ENCODE assay signal across 26 cellular contexts in genomic region chr12:68387338-68387737, GRCh38. TPM values are rescaled to one million over a fixed set of nuclear protein-coding genes. Genes with fewer than 3 reads are reported as not detected.
DNase-seq lines count a peak whose midpoint lies in the region; ATAC-seq, FAIRE-seq and TF ChIP-seq lines count a peak whose summit lies in the region.
"Had no signal": no experiment of that assay in that cellular context is flagged by ENCODE, and none has a peak within 500 bp of the region (broad histone marks: within the 10 kb centered on the region; RNA-seq: fewer than 3 reads in every experiment).

No MANE protein-coding gene starts in this region.

- H3K9ac ChIP-seq in K562 (ENCODE audit: insufficient read depth in 1 of 2, low read depth in 2 of 2, low read length in 2 of 2) = no peak overlapping the region
- H3K9ac ChIP-seq: GM23248 had no signal

- no peak overlapping the region for H3K4me3 ChIP-seq in CD4-positive, CD25-positive, alpha-beta regulatory T cell (ENCODE audit: low read depth, low read length)
- H3K4me3 ChIP-seq in K562 = no peak overlapping the region
- H3K4me3 ChIP-seq: GM23248, MG63, SJSA1 had no signal

- H3K27me3 ChIP-seq in CD4-positive, CD25-positive, alpha-beta regulatory T cell (ENCODE audit: control insufficient read depth, insufficient read depth, low read length) = peaks cover 6% of the 10 kb centered on the region
- H3K27me3 ChIP-seq in K562 (ENCODE audit: control insufficient read depth in 2 of 2, insufficient read depth in 2 of 2, low read length in 2 of 2) = no peaks in the 10 kb centered on the region
- H3K27me3 ChIP-seq: BE2C, MG63, SJSA1 had no signal

- peak overlapping the region; percentile 56; the same call in 1 of the 2 replicates for H2AFZ ChIP-seq in K562 (ENCODE audit: low read depth, low read length)
- H2AFZ ChIP-seq: GM23248 had no signal

- no peak for FAIRE-seq in K562 (lab: Jason Lieb, UNC)

- no peaks in the 10 kb centered on the region for H3K27me3 Mint-ChIP-seq in activated CD4-positive, alpha-beta T cell treated with anti-CD3 and anti-CD28 coated beads for 36 hours
- peaks cover 6% of the 10 kb centered on the region for H3K27me3 Mint-ChIP-seq in CD4-positive, CD25-positive, alpha-beta regulatory T cell
- H3K27me3 Mint-ChIP-seq in natural killer cell treated with Interleukin-12 subunit alpha and Interleukin-12 subunit beta and Interleukin-15 and Interleukin-18, amount 100 ng/mL, for 72 hours = no peaks in the 10 kb centered on the region

- H3K4me3 Mint-ChIP-seq in activated CD4-positive, alpha-beta T cell treated with anti-CD3 and anti-CD28 coated beads for 36 hours = no peak overlapping the region
- H3K4me3 Mint-ChIP-seq in CD4-positive, CD25-positive, alpha-beta regulatory T cell = no peak overlapping the region
- H3K4me3 Mint-ChIP-seq in natural killer cell treated with Interleukin-12 subunit alpha and Interleukin-12 subunit beta and Interleukin-15 and Interleukin-18, amount 100 ng/mL, for 72 hours = peak overlapping the region; percentile 39
- H3K4me3 Mint-ChIP-seq: CD14-positive monocyte had no signal

- CTCF ChIA-PET in activated CD4-positive, alpha-beta T cell treated with anti-CD3 and anti-CD28 coated beads for 36 hours (lab: Charles Lee) = no interaction called here
- CTCF ChIA-PET in K562 (lab: Yijun Ruan, JAX; ENCODE audit: low intra/inter-chr PET ratio) = no interaction called here

- peaks cover 3% of the 10 kb centered on the region for H3K36me3 Mint-ChIP-seq in activated CD4-positive, alpha-beta T cell treated with anti-CD3 and anti-CD28 coated beads for 36 hours (ENCODE audit: low read depth)
- peaks cover 3% of the 10 kb centered on the region for H3K36me3 Mint-ChIP-seq in CD4-positive, CD25-positive, alpha-beta regulatory T cell
- peaks cover 10% of the 10 kb centered on the region for H3K36me3 Mint-ChIP-seq in natural killer cell treated with Interleukin-12 subunit alpha and Interleukin-12 subunit beta and Interleukin-15 and Interleukin-18, amount 100 ng/mL, for 72 hours

- POLR2A ChIA-PET in activated CD4-positive, alpha-beta T cell treated with anti-CD3 and anti-CD28 coated beads for 36 hours (lab: Charles Lee) = no interaction called here
- POLR2A ChIA-PET in K562 (lab: Yijun Ruan, JAX) = no interaction called here

- no peak overlapping the region for H3K27ac ChIP-seq in CD4-positive, CD25-positive, alpha-beta regulatory T cell (ENCODE audit: insufficient read depth, low read length, poor library complexity, severe bottlenecking)
- H3K27ac ChIP-seq in K562 (ENCODE audit: extremely low read depth, low read depth, low read length) = no peak overlapping the region
- H3K27ac ChIP-seq: 22Rv1, GM23248, SJSA1 had no signal

- H3K27ac Mint-ChIP-seq in activated CD4-positive, alpha-beta T cell treated with anti-CD3 and anti-CD28 coated beads for 36 hours = no peak overlapping the region
- H3K27ac Mint-ChIP-seq in CD4-positive, CD25-positive, alpha-beta regulatory T cell = peak overlapping the region in 2 of 3 donors; percentile 15 to 52
- peak overlapping the region; percentile 0 to 4 for H3K27ac Mint-ChIP-seq in natural killer cell treated with Interleukin-12 subunit alpha and Interleukin-12 subunit beta and Interleukin-15 and Interleukin-18, amount 100 ng/mL, for 72 hours

- no peak for TF ChIP-seq RAD21 in K562 (CRISPR knock-in tag; conservative IDR thresholded peaks at IDR 0.05 in 1 of 2, IDR thresholded peaks at IDR 0.05 in 1 of 2)

- no peak for DNase-seq in activated CD4-positive, alpha-beta T cell treated with anti-CD3 and anti-CD28 coated beads for 36 hours
- DNase-seq in activated CD4-positive, alpha-beta T cell treated with anti-CD3 and anti-CD28 coated beads, Interleukin-2, amount 50 U/mL, for 1 hour = no peak
- no peak for DNase-seq in CD4-positive, CD25-positive, alpha-beta regulatory T cell
- DNase-seq in K562 (ENCODE audit: extremely low read depth in 1 of 4, low spot score in 3 of 4) (no peak), NCI-H2029 treated with DMSO at 0.1 percent for 48 hours (lab: John Stamatoyannopoulos, UW) (no peak)
- no peak for DNase-seq in natural killer cell treated with Interleukin-12 subunit alpha and Interleukin-12 subunit beta and Interleukin-15 and Interleukin-18, amount 100 ng/mL, for 72 hours (ENCODE audit: low spot score)
- DNase-seq: ACHN, BE2C, DMS153, DND-41, GM23248, H7, KG1, MG63, NCI-H1105 treated with DMSO at 0.1 percent for 48 hours, NCI-H146, NCI-H1930, NCI-H446, NCI-H524 treated with DMSO at 0.1 percent for 48 hours, NCI-H774, Right ventricle myocardium superior, RPMI8226 had no signal

- no peak for TF ChIP-seq EP300 in K562 (IDR thresholded peaks at IDR 0.05; ENCODE audit: low read length)

- peaks cover 0 to 9% of the 10 kb centered on the region in 2 experiments for H3K9me3 ChIP-seq in CD4-positive, CD25-positive, alpha-beta regulatory T cell (ENCODE audit: control insufficient read depth in 2 of 2, low read length in 2 of 2)
- H3K9me3 ChIP-seq in K562 (replicated peaks; ENCODE audit: control insufficient read depth, insufficient read depth, low read depth, low read length) = 0 out of 2 replicates have a peak, but pooled peaks cover 4% of the 10 kb centered on the region
- H3K9me3 ChIP-seq: BE2C, MG63, SJSA1 had no signal

- BruUV-seq in K562 (replicated peaks; lab: Mats Ljungman, UMichigan) = no TSS peak

- WGBS in K562 (ENCODE audit: insufficient coverage, low coverage, missing lambda C conversion rate) = 21% methylated on average over 1 of the region's 1 CpG

- H4K20me1 ChIP-seq in K562 (replicated peaks; ENCODE audit: control insufficient read depth, insufficient read depth, low read length) = no peaks in the 10 kb centered on the region

- no peaks in the 10 kb centered on the region for H3K36me3 ChIP-seq in CD4-positive, CD25-positive, alpha-beta regulatory T cell (ENCODE audit: control insufficient read depth, insufficient read depth, low read length)
- H3K36me3 ChIP-seq in K562 (ENCODE audit: control insufficient read depth, insufficient read depth, low read length) = no peaks in the 10 kb centered on the region
- H3K36me3 ChIP-seq: BE2C, MG63, SJSA1 had no signal

- no peaks in the 10 kb centered on the region for H3K4me1 ChIP-seq in CD4-positive, CD25-positive, alpha-beta regulatory T cell (ENCODE audit: control insufficient read depth, insufficient read depth, low read length, poor library complexity, severe bottlenecking)
- H3K4me1 ChIP-seq in K562 (replicated peaks in 1 of 2; ENCODE audit: control insufficient read depth in 2 of 2, insufficient read depth in 2 of 2, low read length in 2 of 2) = peaks cover 0 to 39% of the 10 kb centered on the region in 2 experiments; a peak in 4 of 5 replicates
- H3K4me1 ChIP-seq: BE2C, SJSA1 had no signal

- TF ChIP-seq POLR2A in K562 (conservative IDR thresholded peaks at IDR 0.05) = no peak

- H3K4me2 ChIP-seq in K562 (ENCODE audit: insufficient read depth, low read length) = no peak overlapping the region

- H3K79me2 ChIP-seq in K562 (ENCODE audit: control insufficient read depth, insufficient read depth, low read length) = no peaks in the 10 kb centered on the region

- no peaks in the 10 kb centered on the region for H3K9me1 ChIP-seq in K562 (ENCODE audit: control insufficient read depth, insufficient read depth, low read length)

- H3K9me3 Mint-ChIP-seq in activated CD4-positive, alpha-beta T cell treated with anti-CD3 and anti-CD28 coated beads for 36 hours (ENCODE audit: low read depth) = peaks cover 12% of the 10 kb centered on the region
- peaks cover 0 to 9% (median 0%) of the 10 kb centered on the region in 7 donors for H3K9me3 Mint-ChIP-seq in CD4-positive, CD25-positive, alpha-beta regulatory T cell
- peaks cover 3% of the 10 kb centered on the region for H3K9me3 Mint-ChIP-seq in natural killer cell treated with Interleukin-12 subunit alpha and Interleukin-12 subunit beta and Interleukin-15 and Interleukin-18, amount 100 ng/mL, for 72 hours

- intact Hi-C loops in activated CD4-positive, alpha-beta T cell treated with anti-CD3 and anti-CD28 coated beads for 36 hours (cut with DNase I, micrococcal nuclease) = no loop called here
- intact Hi-C loops in K562 (cut with micrococcal nuclease) = no loop called here

- in situ Hi-C loops in K562 (cut with MboI) = no loop called here

- peaks cover 12% of the 10 kb centered on the region for H3K4me1 Mint-ChIP-seq in activated CD4-positive, alpha-beta T cell treated with anti-CD3 and anti-CD28 coated beads for 36 hours
- peaks cover 0 to 14% (median 4%) of the 10 kb centered on the region in 4 donors for H3K4me1 Mint-ChIP-seq in CD4-positive, CD25-positive, alpha-beta regulatory T cell
- H3K4me1 Mint-ChIP-seq in natural killer cell treated with Interleukin-12 subunit alpha and Interleukin-12 subunit beta and Interleukin-15 and Interleukin-18, amount 100 ng/mL, for 72 hours (ENCODE audit: low read depth in 2 of 2) = peaks cover 34 to 47% of the 10 kb centered on the region in 2 donors

- peak; percentile 64 for ATAC-seq in activated CD4-positive, alpha-beta T cell treated with anti-CD3 and anti-CD28 coated beads for 36 hours
- ATAC-seq in CD4-positive, CD25-positive, alpha-beta regulatory T cell (ENCODE audit: low read depth in 2 of 2) = no peak
- no peak for ATAC-seq in K562
- no peak for ATAC-seq in natural killer cell treated with Interleukin-12 subunit alpha and Interleukin-12 subunit beta and Interleukin-15 and Interleukin-18, amount 100 ng/mL, for 72 hours
- ATAC-seq in HG03139 (IDR thresholded peaks at IDR 0.05; ENCODE audit: unreplicated experiment) = no peak

- no peak for TF ChIP-seq CTCF in K562 (IDR thresholded peaks at IDR 0.05 in 2 of 3, conservative IDR thresholded peaks at IDR 0.05 in 1 of 3; ENCODE audit: insufficient read depth in 2 of 3, low read depth in 1 of 3, low read length in 3 of 3)

RNA-seq across cellular contexts. Expression of gene MDM1, which starts 55.2 kb away (rescaled TPM):
- 10 to 100 TPM; 12.7 to 13.6 TPM for total RNA-seq in activated CD4-positive, alpha-beta T cell treated with anti-CD3 and anti-CD28 coated beads for 36 hours
- total RNA-seq in CD4-positive, CD25-positive, alpha-beta regulatory T cell = 21.2 TPM
- 10 to 100 TPM; 13.4 to 21.1 (median 15.5) TPM for polyA plus RNA-seq in CD4-positive, CD25-positive, alpha-beta regulatory T cell
- 9.7 and 33.5 TPM in 2 replicates for total RNA-seq in K562 (2011; cell fraction: chromatin; rRNA removed; ENCODE audit: low replicate concordance)
- 4.5 and 5.0 TPM in 2 replicates for total RNA-seq in K562 (2011; cell fraction: nucleolus; rRNA removed)
- total RNA-seq in K562 (2011; cell fraction: nucleoplasm; rRNA removed) = 16.9 and 28.1 TPM in 2 replicates
- total RNA-seq in K562 (2014; rRNA removed) = 8.8 and 10.4 TPM in 2 replicates
- total RNA-seq in K562 (2014; rRNA removed; fragmentation: Illumina TruSeq; extraction: Trizol) = 14.1 and 16.7 TPM in 2 replicates
- total RNA-seq in K562 (2015; rRNA removed; fragmentation: Illumina TruSeq; extraction: Trizol) = 16.4 and 16.8 TPM in 2 replicates
- 9.1 and 11.3 TPM in 2 replicates for total RNA-seq in K562 (2021)
- polyA plus RNA-seq in K562 (2011; rRNA removed) = 11.7 and 16.1 TPM in 2 replicates
- polyA plus RNA-seq in K562 (2011; cell fraction: cytosol; rRNA removed) = 1.5 and 3.5 TPM in 2 replicates
- polyA plus RNA-seq in K562 (2011; cell fraction: nucleus; rRNA removed) = 21.2 and 29.7 TPM in 2 replicates
- 8.0 and 8.2 TPM in 2 replicates for polyA plus RNA-seq in K562 (2012)
- polyA plus RNA-seq in K562 (2014; fragmentation: Illumina TruSeq; extraction: Trizol) = 10.2 and 13.1 TPM in 2 replicates
- polyA plus RNA-seq in K562 (2014; fragmentation: Nextera tagmentation; extraction: Ambion mirVana) = 10 to 100 TPM in 1 of 2 experiments, 1 to 10 TPM in 1; 7.5 to 12.8 TPM
- 13.8 and 15.5 TPM in 2 replicates for polyA plus RNA-seq in K562 (2014; rRNA removed)
- polyA minus RNA-seq in K562 (2011; rRNA and poly(A)+ RNA removed) = 9.9 and 14.2 TPM in 2 replicates
- 1.9 and 5.3 TPM in 2 replicates for polyA minus RNA-seq in K562 (2011; cell fraction: cytosol; rRNA and poly(A)+ RNA removed)
- 20.6 and 41.8 TPM in 2 replicates for polyA minus RNA-seq in K562 (2011; cell fraction: nucleus; rRNA and poly(A)+ RNA removed)
- 10 to 100 TPM; 34.1 to 60.0 TPM for total RNA-seq in natural killer cell treated with Interleukin-12 subunit alpha and Interleukin-12 subunit beta and Interleukin-15 and Interleukin-18, amount 100 ng/mL, for 72 hours
